In genomic region chr16:73028721-73029361, GRCh38 we compare ENCODE assay signal across 20 cellular contexts. TPM values are rescaled to one million over a fixed set of nuclear protein-coding genes. Genes with fewer than 3 reads are reported as not detected.
DNase-seq lines count a peak whose midpoint lies in the region; ATAC-seq and TF ChIP-seq lines count a peak whose summit lies in the region.
"Had no signal": no experiment of that assay in that cellular context is flagged by ENCODE, and none has a peak within 500 bp of the region (broad histone marks: within the 10 kb centered on the region; RNA-seq: fewer than 3 reads in every experiment).

No MANE protein-coding gene starts in this region.

- peaks cover 77% of the 10 kb centered on the region for H3K4me1 Mint-ChIP-seq in Caco-2 (ENCODE audit: low read depth, unreplicated experiment)
- peaks cover 93% of the 10 kb centered on the region for H3K4me1 Mint-ChIP-seq in progenitor cell of endocrine pancreas (ENCODE audit: low read depth)
- H3K4me1 Mint-ChIP-seq in CD14-positive monocyte = peaks cover 23% of the 10 kb centered on the region

- ATAC-seq in GM19463 (IDR thresholded peaks at IDR 0.05; ENCODE audit: unreplicated experiment) (no peak), left lobe of liver (no peak)
- ATAC-seq: K562 had no signal

- H3K27me3 Mint-ChIP-seq in Caco-2 (ENCODE audit: insufficient read depth, unreplicated experiment) (no peaks in the 10 kb centered on the region), progenitor cell of endocrine pancreas (no peaks in the 10 kb centered on the region), CD14-positive monocyte (ENCODE audit: low read depth in 3 of 3) (peaks cover 4 to 14% (median 7%) of the 10 kb centered on the region in 3 donors)

- peaks cover 65% of the 10 kb centered on the region for H3K4me1 ChIP-seq in Caco-2

- no peaks in the 10 kb centered on the region for H3K36me3 ChIP-seq in Caco-2 (ENCODE audit: control insufficient read depth, insufficient read depth, low read length)
- H3K36me3 ChIP-seq: SJSA1 had no signal

- H3K27me3 ChIP-seq in Caco-2 (replicated peaks; ENCODE audit: control insufficient read depth, insufficient read depth, low read length) = no peaks in the 10 kb centered on the region
- H3K27me3 ChIP-seq: SJSA1 had no signal

- H3K27ac Mint-ChIP-seq in Caco-2 (ENCODE audit: unreplicated experiment) (peak overlapping the region; percentile 85), progenitor cell of endocrine pancreas (peak overlapping the region; percentile 68), CD14-positive monocyte (no peak overlapping the region)

- POLR2A ChIA-PET in Caco-2 (lab: Charles Lee) = no interaction called here

- H3K9me3 Mint-ChIP-seq in Caco-2 (ENCODE audit: unreplicated experiment) (no peaks in the 10 kb centered on the region), progenitor cell of endocrine pancreas (ENCODE audit: low read depth) (no peaks in the 10 kb centered on the region), CD14-positive monocyte (peaks cover 0 to 2% (median 0%) of the 10 kb centered on the region in 7 donors)

- intact Hi-C loops in Caco-2 (cut with micrococcal nuclease; ENCODE audit: unreplicated experiment) (loop anchor here (2.0 kb wide), 1 partner anchor 32 kb away; no protein-coding TSS in a partner anchor), CD14-positive monocyte (cut with micrococcal nuclease) (no loop called here)

- H3K36me3 Mint-ChIP-seq in Caco-2 (ENCODE audit: insufficient read depth, unreplicated experiment) (peaks cover 32% of the 10 kb centered on the region), progenitor cell of endocrine pancreas (ENCODE audit: insufficient read depth) (no peaks in the 10 kb centered on the region), CD14-positive monocyte (peaks cover 2 to 4% of the 10 kb centered on the region in 2 donors)

- CTCF ChIA-PET in Caco-2 (lab: Charles Lee) = interaction anchor here (0.7 kb wide), 1 partner anchor 26 kb away, joined by 3 read pairs; no protein-coding TSS in a partner anchor

- H3K4me3 ChIP-seq in Caco-2 (ENCODE audit: low read depth, low read length) = no peak overlapping the region
- H3K4me3 ChIP-seq in epithelial cell of esophagus (ENCODE audit: low read length) = no peak overlapping the region
- H3K4me3 ChIP-seq: K562, SJSA1 had no signal

- no TSS peak for BruUV-seq in Caco-2 (replicated peaks; lab: Mats Ljungman, UMichigan)

- no peaks in the 10 kb centered on the region for H3K9me3 ChIP-seq in Caco-2
- H3K9me3 ChIP-seq: SJSA1 had no signal

- DNase-seq in Caco-2 = no peak
- DNase-seq in NCI-H1048 (lab: John Stamatoyannopoulos, UW) = peak; percentile 64
- peak; percentile 71 for DNase-seq in epithelial cell of esophagus (ENCODE audit: low read depth)
- no peak for DNase-seq in progenitor cell of endocrine pancreas (ENCODE audit: low spot score, unreplicated experiment)
- no peak for DNase-seq in CD14-positive monocyte (ENCODE audit: low spot score)
- no peak for DNase-seq in left lobe of liver (ENCODE audit: low spot score)
- DNase-seq in NCI-H2227 (lab: John Stamatoyannopoulos, UW; ENCODE audit: unreplicated experiment) = no peak
- DNase-seq: ACHN, AML-193, DMS79 treated with DMSO at 0.1 percent for 48 hours, GOT3, NCI-H146, NCI-H2081 treated with DMSO at 0.1 percent for 48 hours, NCI-H446, NCI-H748 treated with DMSO at 0.1 percent for 48 hours, OCI-M1, RPMI8226 had no signal

- TF ChIP-seq CTCF in Caco-2 (IDR thresholded peaks at IDR 0.05; ENCODE audit: insufficient read depth in 1 of 2, low read depth in 1 of 2, low read length in 1 of 2, severe bottlenecking in 1 of 2, unreplicated experiment in 1 of 2) = no peak
- no peak for TF ChIP-seq CTCF in epithelial cell of esophagus (IDR thresholded peaks at IDR 0.05; ENCODE audit: insufficient read depth, low read depth, low read length, missing control alignments)
- TF ChIP-seq CTCF in progenitor cell of endocrine pancreas (IDR thresholded peaks at IDR 0.05; ENCODE audit: unreplicated experiment) = no peak
- TF ChIP-seq CTCF in CD14-positive monocyte (IDR thresholded peaks at IDR 0.05) = no peak

- peak overlapping the region; percentile 39 for H3K4me3 Mint-ChIP-seq in Caco-2 (ENCODE audit: unreplicated experiment)
- peak overlapping the region; percentile 36 for H3K4me3 Mint-ChIP-seq in progenitor cell of endocrine pancreas (ENCODE audit: low read depth)
- H3K4me3 Mint-ChIP-seq in CD14-positive monocyte = no peak overlapping the region

RNA-seq across cellular contexts. Expression of gene ZFHX3, which starts 19.1 kb away (rescaled TPM):
- 39.9 TPM in 2 replicates for total RNA-seq in Caco-2 (2022)
- total RNA-seq in progenitor cell of endocrine pancreas = 48.9 and 54.0 TPM in 2 replicates
- polyA plus RNA-seq in CD14-positive monocyte = under 1 TPM; 0.42 to 0.43 TPM
- total RNA-seq in left lobe of liver = 8.9 TPM

Comparison
In these comparisons a context has a peak if more than half of its experiments do, and no peak if none do; other contexts are left out.
1. DNase-seq: peak in NCI-H1048 (single experiment) and epithelial cell of esophagus (single experiment); none in Caco-2 (0 of 2), progenitor cell of endocrine pancreas (single experiment), CD14-positive monocyte (single experiment), left lobe of liver (single experiment) and NCI-H2227 (single experiment).
2. H3K27ac Mint-ChIP-seq: peak in Caco-2 (single experiment) and progenitor cell of endocrine pancreas (single experiment); none in CD14-positive monocyte (0 of 7).
3. H3K4me3 Mint-ChIP-seq: peak in Caco-2 (single experiment) and progenitor cell of endocrine pancreas (single experiment); none in CD14-positive monocyte (0 of 2).